ENCODE assay signal across 1 cellular context in genomic region chr17:981292-981658, GRCh38.
TF ChIP-seq lines count a peak whose summit lies in the region.

No MANE protein-coding gene starts in this region.

TF ChIP-seq in GM12878, 131 proteins besides CTCF, POLR2A, EP300 and RAD21 (continued from another document):
- TF ChIP-seq IKZF2 (IDR thresholded peaks at IDR 0.05) (no peak), ZNF384 (IDR thresholded peaks at IDR 0.05; ENCODE audit: borderline replicate concordance, low read depth, low read length) (no peak), E2F4 (IDR thresholded peaks at IDR 0.05; ENCODE audit: low read depth, low read length) (no peak), USF1 (IDR thresholded peaks at IDR 0.05; ENCODE audit: borderline replicate concordance, extremely low read length, insufficient read depth, low read depth, low read length) (no peak), ZNF687 (IDR thresholded peaks at IDR 0.05) (no peak), ASH2L (IDR thresholded peaks at IDR 0.05; ENCODE audit: borderline replicate concordance, low read depth) (no peak), MAX (IDR thresholded peaks at IDR 0.05; ENCODE audit: low read depth, low read length) (no peak), E2F8 (IDR thresholded peaks at IDR 0.05; ENCODE audit: low read depth, partially characterized antibody) (no peak), SMAD5 (IDR thresholded peaks at IDR 0.05; ENCODE audit: low read depth) (no peak)
